10 cellular contexts compared by ENCODE assay signal in genomic region chr16:22843122-22843521, GRCh38. TPM values are rescaled to one million over a fixed set of nuclear protein-coding genes. Genes with fewer than 3 reads are reported as not detected.
"Had no signal": no experiment of that assay in that cellular context is flagged by ENCODE, and none has a peak within 500 bp of the region (broad histone marks: within the 10 kb centered on the region; RNA-seq: fewer than 3 reads in every experiment).

No MANE protein-coding gene starts in this region.

- H3K27ac ChIP-seq: GM23248 had no signal

- ATAC-seq: HCT116, K562 had no signal

- H3K4me3 ChIP-seq: GM23248, HAP-1, K562 had no signal

- H3K9ac ChIP-seq: GM23248 had no signal

- H3K9me3 ChIP-seq: HAP-1 had no signal

- H2AFZ ChIP-seq: GM23248 had no signal

- DNase-seq: GM23248, GOT3, H7, HFFc6, IMR-90 had no signal

- H3K36me3 ChIP-seq: HAP-1 had no signal

- FAIRE-seq: HTR-8/SVneo, K562 had no signal

- H3K4me1 ChIP-seq: HAP-1 had no signal

RNA-seq across cellular contexts. Expression of gene HS3ST2, which starts 29.2 kb away (rescaled TPM):
- total RNA-seq: GM23248, HFFc6, HT-29, IMR-90, K562 had no signal
- polyA plus RNA-seq: GM23248, IMR-90, K562 had no signal
